8 cellular contexts compared by ENCODE assay signal in genomic region chr9:19408316-19408692, GRCh38. TPM values are rescaled to one million over a fixed set of nuclear protein-coding genes. Genes with fewer than 3 reads are reported as not detected.
DNase-seq lines count a peak whose midpoint lies in the region; ATAC-seq, FAIRE-seq and TF ChIP-seq lines count a peak whose summit lies in the region.

No MANE protein-coding gene starts in this region.

- no peaks in the 10 kb centered on the region for H3K36me3 Mint-ChIP-seq in activated CD4-positive, alpha-beta T cell treated with anti-CD3 and anti-CD28 coated beads, Interleukin-2, amount 10 ng/mL, durations not matched to agents 24 days and 14 days (ENCODE audit: low read depth)
- H3K36me3 Mint-ChIP-seq in astrocyte (ENCODE audit: low read depth, unreplicated experiment), result peaks cover 9% of the 10 kb centered on the region

- H3K27ac ChIP-seq in HUES64 (ENCODE audit: low read depth, low read length) (no peak overlapping the region), astrocyte (ENCODE audit: low read depth, low read length) (no peak overlapping the region)

- TF ChIP-seq CTCF in astrocyte (IDR thresholded peaks at IDR 0.05; ENCODE audit: insufficient read depth, low read depth, low read length), result no peak

- H4K20me1 ChIP-seq in astrocyte (ENCODE audit: insufficient read depth, low read length), result no peaks in the 10 kb centered on the region

- 21% methylated on average over 20 of the region's 20 CpGs for WGBS in HUES64

- H3K4me3 ChIP-seq in HUES64 (ENCODE audit: low read length) (peak overlapping the region; percentile 62), astrocyte (ENCODE audit: insufficient read depth, low read depth, low read length) (peak overlapping the region; percentile 86)

- intact Hi-C loops in activated CD4-positive, alpha-beta T cell treated with anti-CD3 and anti-CD28 coated beads, Interleukin-2, amount 10 ng/mL, durations not matched to agents 24 days and 14 days (cut with micrococcal nuclease), result loop anchor here (1.0 to 2.0 kb wide), 4 partner anchors 28 to 305 kb away; partner anchors contain the start of gene RPS6

- peaks cover 9% of the 10 kb centered on the region for H3K27me3 ChIP-seq in HUES64 (ENCODE audit: insufficient read depth, low read length)
- no peaks in the 10 kb centered on the region for H3K27me3 ChIP-seq in astrocyte (ENCODE audit: insufficient read depth, low read length)

- peaks cover 2% of the 10 kb centered on the region; the same call in 1 of the 2 replicates for H3K9me3 ChIP-seq in HUES64 (ENCODE audit: insufficient read depth, low read depth, low read length)
- H3K9me3 ChIP-seq in astrocyte (ENCODE audit: insufficient read depth, low read depth, low read length), result no peaks in the 10 kb centered on the region

- no peak for FAIRE-seq in astrocyte (lab: Jason Lieb, UNC)
- no peak for FAIRE-seq in GM19239 (lab: Jason Lieb, UNC)

- H2AFZ ChIP-seq in astrocyte (ENCODE audit: low read depth, low read length), result peak overlapping the region; percentile 84

- peak overlapping the region; percentile 92 for H3K4me2 ChIP-seq in astrocyte (ENCODE audit: low read length)

- H3K27me3 Mint-ChIP-seq in activated CD4-positive, alpha-beta T cell treated with anti-CD3 and anti-CD28 coated beads, Interleukin-2, amount 10 ng/mL, durations not matched to agents 24 days and 14 days, result peaks cover 6% of the 10 kb centered on the region
- H3K27me3 Mint-ChIP-seq in astrocyte (ENCODE audit: low read depth, unreplicated experiment), result peaks cover 6% of the 10 kb centered on the region
- peaks cover 8% of the 10 kb centered on the region for H3K27me3 Mint-ChIP-seq in stimulated activated naive CD8-positive, alpha-beta T cell treated with anti-CD3 and anti-CD28 coated beads, Interleukin-15, amount 100 ng/mL, for 72 hours

- peak overlapping the region; percentile 93 for H3K4me3 Mint-ChIP-seq in activated CD4-positive, alpha-beta T cell treated with anti-CD3 and anti-CD28 coated beads, Interleukin-2, amount 10 ng/mL, durations not matched to agents 24 days and 14 days
- peak overlapping the region; percentile 96 for H3K4me3 Mint-ChIP-seq in astrocyte (ENCODE audit: unreplicated experiment)
- peak overlapping the region; percentile 97 to 98 for H3K4me3 Mint-ChIP-seq in stimulated activated naive CD8-positive, alpha-beta T cell treated with anti-CD3 and anti-CD28 coated beads, Interleukin-15, amount 100 ng/mL, for 72 hours

- H3K36me3 ChIP-seq in HUES64 (ENCODE audit: insufficient read depth, low read length), result peaks cover 5% of the 10 kb centered on the region; the same call in 1 of the 2 replicates
- H3K36me3 ChIP-seq in astrocyte (ENCODE audit: insufficient read depth, low read length), result no peaks in the 10 kb centered on the region

- H3K9me3 Mint-ChIP-seq in activated CD4-positive, alpha-beta T cell treated with anti-CD3 and anti-CD28 coated beads, Interleukin-2, amount 10 ng/mL, durations not matched to agents 24 days and 14 days, result no peaks in the 10 kb centered on the region
- H3K9me3 Mint-ChIP-seq in astrocyte (ENCODE audit: unreplicated experiment), result peaks cover 10% of the 10 kb centered on the region
- H3K9me3 Mint-ChIP-seq in stimulated activated naive CD8-positive, alpha-beta T cell treated with anti-CD3 and anti-CD28 coated beads, Interleukin-15, amount 100 ng/mL, for 72 hours, result peaks cover 0 to 5% of the 10 kb centered on the region in 2 donors

- H3K4me1 ChIP-seq in HUES64 (ENCODE audit: insufficient read depth, low read length), result no peaks in the 10 kb centered on the region; the same call in 1 of the 2 replicates
- H3K4me1 ChIP-seq in astrocyte (ENCODE audit: insufficient read depth, low read length), result peaks cover 10% of the 10 kb centered on the region

- DNase-seq in activated CD4-positive, alpha-beta T cell treated with anti-CD3 and anti-CD28 coated beads, Interleukin-2, amount 10 ng/mL, durations not matched to agents 24 days and 14 days, result no peak
- no peak for DNase-seq in activated CD4-positive, alpha-beta T cell treated with anti-CD3 and anti-CD28 coated beads, Interleukin-2, amount 50 U/mL, for 4 hours
- no peak for DNase-seq in astrocyte (ENCODE audit: low read depth)
- DNase-seq in iPS-NIHi7 (ENCODE audit: extremely low spot score), result peak; percentile 38
- DNase-seq in stimulated activated naive CD8-positive, alpha-beta T cell treated with anti-CD3 and anti-CD28 coated beads, Interleukin-15, amount 100 ng/mL, for 72 hours, result no peak
- no peak for DNase-seq in dermis blood vessel endothelial cell
- DNase-seq in GM19239 (ENCODE audit: insufficient read length, low spot score), result no peak

- no peak overlapping the region for H3K27ac Mint-ChIP-seq in activated CD4-positive, alpha-beta T cell treated with anti-CD3 and anti-CD28 coated beads, Interleukin-2, amount 10 ng/mL, durations not matched to agents 24 days and 14 days
- H3K27ac Mint-ChIP-seq in astrocyte (ENCODE audit: unreplicated experiment), result no peak overlapping the region
- no peak overlapping the region for H3K27ac Mint-ChIP-seq in stimulated activated naive CD8-positive, alpha-beta T cell treated with anti-CD3 and anti-CD28 coated beads, Interleukin-15, amount 100 ng/mL, for 72 hours

- peak; percentile 1 for ATAC-seq in stimulated activated naive CD8-positive, alpha-beta T cell treated with anti-CD3 and anti-CD28 coated beads, Interleukin-15, amount 100 ng/mL, for 72 hours

- H3K9ac ChIP-seq in HUES64 (ENCODE audit: low read depth, low read length) (no peak overlapping the region), astrocyte (ENCODE audit: low read length) (peak overlapping the region; percentile 44)

- no peaks in the 10 kb centered on the region for H3K79me2 ChIP-seq in astrocyte (ENCODE audit: insufficient read depth, low read length)

- H3K4me1 Mint-ChIP-seq in activated CD4-positive, alpha-beta T cell treated with anti-CD3 and anti-CD28 coated beads, Interleukin-2, amount 10 ng/mL, durations not matched to agents 24 days and 14 days, result peaks cover 12% of the 10 kb centered on the region
- peaks cover 6% of the 10 kb centered on the region for H3K4me1 Mint-ChIP-seq in astrocyte (ENCODE audit: low read depth, unreplicated experiment)
- H3K4me1 Mint-ChIP-seq in stimulated activated naive CD8-positive, alpha-beta T cell treated with anti-CD3 and anti-CD28 coated beads, Interleukin-15, amount 100 ng/mL, for 72 hours, result peaks cover 26% of the 10 kb centered on the region

RNA-seq across cellular contexts. Expression of gene ACER2, which starts 0.5 kb away (rescaled TPM):
- total RNA-seq in activated CD4-positive, alpha-beta T cell treated with anti-CD3 and anti-CD28 coated beads, Interleukin-2, amount 10 ng/mL, durations not matched to agents 24 days and 14 days, result 0.96 and 1.3 TPM in 2 replicates
- 5.1 TPM for polyA plus RNA-seq in HUES64 (2013, experiment 1 of 2)
- 5.3 TPM for polyA plus RNA-seq in HUES64 (2013, experiment 2 of 2)
- 6.0 and 7.4 TPM in 2 replicates for total RNA-seq in astrocyte
- total RNA-seq in dermis blood vessel endothelial cell, result 10.7 and 15.7 TPM in 2 replicates

RNA-seq across cellular contexts. Expression of gene RPS6, which starts 28.3 kb away (rescaled TPM):
- 2,309 and 2,326 TPM in 2 replicates for total RNA-seq in activated CD4-positive, alpha-beta T cell treated with anti-CD3 and anti-CD28 coated beads, Interleukin-2, amount 10 ng/mL, durations not matched to agents 24 days and 14 days
- polyA plus RNA-seq in HUES64 (2013, experiment 1 of 2), result 1,912 TPM
- polyA plus RNA-seq in HUES64 (2013, experiment 2 of 2), result 2,153 TPM
- total RNA-seq in astrocyte (1,222 and 1,430 TPM in 2 replicates), dermis blood vessel endothelial cell (1,458 and 1,664 TPM in 2 replicates)
